Comparison of ENCODE assay signal across 1 cellular context in genomic region chr3:58173670-58174472, GRCh38.
TF ChIP-seq lines count a peak whose summit lies in the region.

No MANE protein-coding gene starts in this region.

TF ChIP-seq in HepG2, 621 proteins besides CTCF, POLR2A, EP300 and RAD21 (continued from another document and continues in another):
- TF ChIP-seq, protein P1, sequence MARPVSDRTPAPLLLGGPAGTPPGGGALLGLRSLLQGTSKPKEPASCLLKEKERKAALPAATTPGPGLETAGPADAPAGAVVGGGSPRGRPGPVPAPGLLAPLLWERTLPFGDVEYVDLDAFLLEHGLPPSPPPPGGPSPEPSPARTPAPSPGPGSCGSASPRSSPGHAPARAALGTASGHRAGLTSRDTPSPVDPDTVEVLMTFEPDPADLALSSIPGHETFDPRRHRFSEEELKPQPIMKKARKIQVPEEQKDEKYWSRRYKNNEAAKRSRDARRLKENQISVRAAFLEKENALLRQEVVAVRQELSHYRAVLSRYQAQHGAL (CRISPR knock-in tag; IDR thresholded peaks at IDR 0.05; ENCODE audit: not compliant biosample characterization): no peak
- TF ChIP-seq THRA (CRISPR knock-in tag; IDR thresholded peaks at IDR 0.05; ENCODE audit: borderline replicate concordance) (peak; percentile 46; the same call in 1 of the 2 replicates), ZNF598 (CRISPR knock-in tag; IDR thresholded peaks at IDR 0.05; ENCODE audit: borderline replicate concordance) (peak; percentile 24; the same call in 1 of the 2 replicates), MIER2 (CRISPR knock-in tag; IDR thresholded peaks at IDR 0.05) (no peak), ZFX (CRISPR knock-in tag; IDR thresholded peaks at IDR 0.05; ENCODE audit: low read depth) (peak; percentile 66), NFYB (CRISPR knock-in tag; IDR thresholded peaks at IDR 0.05) (0 out of 2 replicates have a peak, but pooled peaks have one; percentile 11), CEBPG (CRISPR knock-in tag; IDR thresholded peaks at IDR 0.05) (peak; percentile 13; the same call in 1 of the 2 replicates), GTF3A (CRISPR knock-in tag; conservative IDR thresholded peaks at IDR 0.05) (0 out of 2 replicates have a peak, but pooled peaks have one; percentile 24), RAD51 (IDR thresholded peaks at IDR 0.05; ENCODE audit: borderline replicate concordance) (no peak), JUND (CRISPR knock-in tag; IDR thresholded peaks at IDR 0.05) (no peak), ZNF34 (CRISPR knock-in tag; IDR thresholded peaks at IDR 0.05; ENCODE audit: borderline replicate concordance) (no peak), MAFK (conservative IDR thresholded peaks at IDR 0.05 in 1 of 2, IDR thresholded peaks at IDR 0.05 in 1 of 2; ENCODE audit: low read length in 2 of 2) (no peak), HES4 (CRISPR knock-in tag; IDR thresholded peaks at IDR 0.05; ENCODE audit: borderline replicate concordance) (no peak), MNT (IDR thresholded peaks at IDR 0.05) (no peak), ZNF607 (CRISPR knock-in tag; IDR thresholded peaks at IDR 0.05; ENCODE audit: borderline replicate concordance) (no peak; the same call in 1 of the 2 replicates), HMG20B (CRISPR knock-in tag; conservative IDR thresholded peaks at IDR 0.05) (no peak), SRY (CRISPR knock-in tag; IDR thresholded peaks at IDR 0.05) (no peak), TP53 (CRISPR knock-in tag; conservative IDR thresholded peaks at IDR 0.05) (no peak), PRPF4 (IDR thresholded peaks at IDR 0.05; ENCODE audit: low read depth, low read length, poor library complexity, severe bottlenecking) (no peak), ZNF292 (CRISPR knock-in tag; IDR thresholded peaks at IDR 0.05; ENCODE audit: borderline replicate concordance, low read depth) (no peak), SP2 (CRISPR knock-in tag; IDR thresholded peaks at IDR 0.05) (no peak), JUNB (CRISPR knock-in tag; IDR thresholded peaks at IDR 0.05; ENCODE audit: borderline replicate concordance) (no peak), ZNF430 (CRISPR knock-in tag; IDR thresholded peaks at IDR 0.05) (no peak), SCMH1 (CRISPR knock-in tag; IDR thresholded peaks at IDR 0.05; ENCODE audit: borderline replicate concordance) (no peak), KLF15 (CRISPR knock-in tag; IDR thresholded peaks at IDR 0.05; ENCODE audit: borderline replicate concordance) (no peak), KMT2A (CRISPR knock-in tag; IDR thresholded peaks at IDR 0.05) (no peak), TCF7 (IDR thresholded peaks at IDR 0.05; ENCODE audit: low read depth) (peak; percentile 76), DPF2 (CRISPR knock-in tag; IDR thresholded peaks at IDR 0.05; ENCODE audit: borderline replicate concordance, low read depth) (no peak), ZNF205 (CRISPR knock-in tag; IDR thresholded peaks at IDR 0.05) (no peak), NR2F2 (IDR thresholded peaks at IDR 0.05; ENCODE audit: borderline replicate concordance, low read depth) (peak; percentile 70; the same call in 1 of the 2 replicates), MLLT10 (CRISPR knock-in tag; IDR thresholded peaks at IDR 0.05) (no peak), ZEB1 (IDR thresholded peaks at IDR 0.05; ENCODE audit: insufficient replicate concordance, low read depth) (peak; percentile 96), ZBTB2 (CRISPR knock-in tag; IDR thresholded peaks at IDR 0.05; ENCODE audit: low read depth) (no peak), NR2F6 (IDR thresholded peaks at IDR 0.05) (peak; percentile 74), NR2F6 (CRISPR knock-in tag; IDR thresholded peaks at IDR 0.05) (peak; percentile 60; the same call in 1 of the 2 replicates), ZNF143 (CRISPR knock-in tag; IDR thresholded peaks at IDR 0.05) (0 out of 2 replicates have a peak, but pooled peaks have one; percentile 30), SSRP1 (CRISPR knock-in tag; IDR thresholded peaks at IDR 0.05) (0 out of 2 replicates have a peak, but pooled peaks have one; percentile 7), ZNF256 (CRISPR knock-in tag; conservative IDR thresholded peaks at IDR 0.05) (no peak), ZNF160 (CRISPR knock-in tag; IDR thresholded peaks at IDR 0.05) (no peak), HNF1B (CRISPR knock-in tag; IDR thresholded peaks at IDR 0.05) (peak; percentile 52), ZNF30 (CRISPR knock-in tag; IDR thresholded peaks at IDR 0.05) (no peak; the same call in 1 of the 2 replicates), ARNT2 (CRISPR knock-in tag; IDR thresholded peaks at IDR 0.05; ENCODE audit: low read depth) (no peak), IKZF1 (IDR thresholded peaks at IDR 0.05) (no peak)
- TF ChIP-seq, protein P2, sequence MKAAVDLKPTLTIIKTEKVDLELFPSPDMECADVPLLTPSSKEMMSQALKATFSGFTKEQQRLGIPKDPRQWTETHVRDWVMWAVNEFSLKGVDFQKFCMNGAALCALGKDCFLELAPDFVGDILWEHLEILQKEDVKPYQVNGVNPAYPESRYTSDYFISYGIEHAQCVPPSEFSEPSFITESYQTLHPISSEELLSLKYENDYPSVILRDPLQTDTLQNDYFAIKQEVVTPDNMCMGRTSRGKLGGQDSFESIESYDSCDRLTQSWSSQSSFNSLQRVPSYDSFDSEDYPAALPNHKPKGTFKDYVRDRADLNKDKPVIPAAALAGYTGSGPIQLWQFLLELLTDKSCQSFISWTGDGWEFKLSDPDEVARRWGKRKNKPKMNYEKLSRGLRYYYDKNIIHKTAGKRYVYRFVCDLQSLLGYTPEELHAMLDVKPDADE (CRISPR knock-in tag; IDR thresholded peaks at IDR 0.05): no peak
- TF ChIP-seq, protein P3, sequence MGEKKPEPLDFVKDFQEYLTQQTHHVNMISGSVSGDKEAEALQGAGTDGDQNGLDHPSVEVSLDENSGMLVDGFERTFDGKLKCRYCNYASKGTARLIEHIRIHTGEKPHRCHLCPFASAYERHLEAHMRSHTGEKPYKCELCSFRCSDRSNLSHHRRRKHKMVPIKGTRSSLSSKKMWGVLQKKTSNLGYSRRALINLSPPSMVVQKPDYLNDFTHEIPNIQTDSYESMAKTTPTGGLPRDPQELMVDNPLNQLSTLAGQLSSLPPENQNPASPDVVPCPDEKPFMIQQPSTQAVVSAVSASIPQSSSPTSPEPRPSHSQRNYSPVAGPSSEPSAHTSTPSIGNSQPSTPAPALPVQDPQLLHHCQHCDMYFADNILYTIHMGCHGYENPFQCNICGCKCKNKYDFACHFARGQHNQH (CRISPR knock-in tag; IDR thresholded peaks at IDR 0.05): peak; percentile 79
- TF ChIP-seq, protein P4, sequence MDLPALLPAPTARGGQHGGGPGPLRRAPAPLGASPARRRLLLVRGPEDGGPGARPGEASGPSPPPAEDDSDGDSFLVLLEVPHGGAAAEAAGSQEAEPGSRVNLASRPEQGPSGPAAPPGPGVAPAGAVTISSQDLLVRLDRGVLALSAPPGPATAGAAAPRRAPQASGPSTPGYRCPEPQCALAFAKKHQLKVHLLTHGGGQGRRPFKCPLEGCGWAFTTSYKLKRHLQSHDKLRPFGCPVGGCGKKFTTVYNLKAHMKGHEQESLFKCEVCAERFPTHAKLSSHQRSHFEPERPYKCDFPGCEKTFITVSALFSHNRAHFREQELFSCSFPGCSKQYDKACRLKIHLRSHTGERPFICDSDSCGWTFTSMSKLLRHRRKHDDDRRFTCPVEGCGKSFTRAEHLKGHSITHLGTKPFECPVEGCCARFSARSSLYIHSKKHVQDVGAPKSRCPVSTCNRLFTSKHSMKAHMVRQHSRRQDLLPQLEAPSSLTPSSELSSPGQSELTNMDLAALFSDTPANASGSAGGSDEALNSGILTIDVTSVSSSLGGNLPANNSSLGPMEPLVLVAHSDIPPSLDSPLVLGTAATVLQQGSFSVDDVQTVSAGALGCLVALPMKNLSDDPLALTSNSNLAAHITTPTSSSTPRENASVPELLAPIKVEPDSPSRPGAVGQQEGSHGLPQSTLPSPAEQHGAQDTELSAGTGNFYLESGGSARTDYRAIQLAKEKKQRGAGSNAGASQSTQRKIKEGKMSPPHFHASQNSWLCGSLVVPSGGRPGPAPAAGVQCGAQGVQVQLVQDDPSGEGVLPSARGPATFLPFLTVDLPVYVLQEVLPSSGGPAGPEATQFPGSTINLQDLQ (CRISPR knock-in tag; IDR thresholded peaks at IDR 0.05): no peak
- TF ChIP-seq, protein P5, sequence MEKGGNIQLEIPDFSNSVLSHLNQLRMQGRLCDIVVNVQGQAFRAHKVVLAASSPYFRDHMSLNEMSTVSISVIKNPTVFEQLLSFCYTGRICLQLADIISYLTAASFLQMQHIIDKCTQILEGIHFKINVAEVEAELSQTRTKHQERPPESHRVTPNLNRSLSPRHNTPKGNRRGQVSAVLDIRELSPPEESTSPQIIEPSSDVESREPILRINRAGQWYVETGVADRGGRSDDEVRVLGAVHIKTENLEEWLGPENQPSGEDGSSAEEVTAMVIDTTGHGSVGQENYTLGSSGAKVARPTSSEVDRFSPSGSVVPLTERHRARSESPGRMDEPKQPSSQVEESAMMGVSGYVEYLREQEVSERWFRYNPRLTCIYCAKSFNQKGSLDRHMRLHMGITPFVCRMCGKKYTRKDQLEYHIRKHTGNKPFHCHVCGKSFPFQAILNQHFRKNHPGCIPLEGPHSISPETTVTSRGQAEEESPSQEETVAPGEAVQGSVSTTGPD (CRISPR knock-in tag; IDR thresholded peaks at IDR 0.05): peak; percentile 53
- TF ChIP-seq, protein P6, sequence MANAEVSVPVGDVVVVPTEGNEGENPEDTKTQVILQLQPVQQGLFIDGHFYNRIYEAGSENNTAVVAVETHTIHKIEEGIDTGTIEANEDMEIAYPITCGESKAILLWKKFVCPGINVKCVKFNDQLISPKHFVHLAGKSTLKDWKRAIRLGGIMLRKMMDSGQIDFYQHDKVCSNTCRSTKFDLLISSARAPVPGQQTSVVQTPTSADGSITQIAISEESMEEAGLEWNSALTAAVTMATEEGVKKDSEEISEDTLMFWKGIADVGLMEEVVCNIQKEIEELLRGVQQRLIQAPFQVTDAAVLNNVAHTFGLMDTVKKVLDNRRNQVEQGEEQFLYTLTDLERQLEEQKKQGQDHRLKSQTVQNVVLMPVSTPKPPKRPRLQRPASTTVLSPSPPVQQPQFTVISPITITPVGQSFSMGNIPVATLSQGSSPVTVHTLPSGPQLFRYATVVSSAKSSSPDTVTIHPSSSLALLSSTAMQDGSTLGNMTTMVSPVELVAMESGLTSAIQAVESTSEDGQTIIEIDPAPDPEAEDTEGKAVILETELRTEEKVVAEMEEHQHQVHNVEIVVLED (CRISPR knock-in tag; IDR thresholded peaks at IDR 0.05; ENCODE audit: borderline replicate concordance): no peak
- TF ChIP-seq, protein P7, sequence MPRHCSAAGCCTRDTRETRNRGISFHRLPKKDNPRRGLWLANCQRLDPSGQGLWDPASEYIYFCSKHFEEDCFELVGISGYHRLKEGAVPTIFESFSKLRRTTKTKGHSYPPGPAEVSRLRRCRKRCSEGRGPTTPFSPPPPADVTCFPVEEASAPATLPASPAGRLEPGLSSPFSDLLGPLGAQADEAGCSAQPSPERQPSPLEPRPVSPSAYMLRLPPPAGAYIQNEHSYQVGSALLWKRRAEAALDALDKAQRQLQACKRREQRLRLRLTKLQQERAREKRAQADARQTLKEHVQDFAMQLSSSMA (CRISPR knock-in tag; IDR thresholded peaks at IDR 0.05): 0 out of 2 replicates have a peak, but pooled peaks have one; percentile 38
